15 cellular contexts compared by ENCODE assay signal in the genomic region with DNA sequence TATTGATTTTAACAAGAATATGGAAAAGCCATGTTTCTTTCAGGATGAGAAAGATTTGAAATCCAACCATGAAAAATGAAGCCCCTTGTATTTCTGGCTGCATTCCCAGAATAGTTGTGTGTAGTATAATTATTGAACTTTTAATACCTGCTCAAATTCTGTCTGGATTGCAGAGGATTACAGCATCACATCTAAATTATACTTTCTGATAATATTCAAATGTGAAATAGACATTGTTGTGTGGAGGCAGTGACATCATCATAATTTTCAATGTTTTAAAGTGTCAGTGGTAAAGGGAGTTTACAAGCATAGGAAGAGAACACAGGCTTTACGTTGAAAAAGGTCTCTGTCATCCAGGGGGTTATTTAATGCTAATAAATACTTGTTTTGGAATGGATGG.
DNase-seq lines count a peak whose midpoint lies in the region; ATAC-seq, FAIRE-seq and TF ChIP-seq lines count a peak whose summit lies in the region.
"Had no signal": no experiment of that assay in that cellular context is flagged by ENCODE, and none has a peak within 500 bp of the region (broad histone marks: within the 10 kb centered on the region; RNA-seq: fewer than 3 reads in every experiment).

No MANE protein-coding gene starts in this region.

- H3K36me3 ChIP-seq in HepG2 (replicated peaks in 1 of 2; ENCODE audit: control insufficient read depth in 1 of 2, insufficient read depth in 2 of 2, low read length in 2 of 2) (no peaks in the 10 kb centered on the region), right lobe of liver (no peaks in the 10 kb centered on the region), BE2C (no peaks in the 10 kb centered on the region)
- H3K36me3 ChIP-seq: BLaER1 had no signal

- FAIRE-seq in HepG2 (lab: Jason Lieb, UNC) = no peak

- H3K4me2 ChIP-seq in HepG2 (ENCODE audit: low read depth, low read length) = no peak overlapping the region; the same call in 1 of the 2 replicates
- H3K4me2 ChIP-seq: A549, BLaER1, GM23338 had no signal

- TF ChIP-seq RAD21 in HepG2 (CRISPR knock-in tag; IDR thresholded peaks at IDR 0.05) = no peak

- H3K27me3 ChIP-seq in HepG2 (ENCODE audit: control insufficient read depth in 1 of 2, insufficient read depth in 2 of 2, low read length in 2 of 2) (no peaks in the 10 kb centered on the region), right lobe of liver (no peaks in the 10 kb centered on the region), BE2C (no peaks in the 10 kb centered on the region)
- H3K27me3 ChIP-seq: BLaER1 had no signal

- no peaks in the 10 kb centered on the region for H3K9me3 ChIP-seq in HepG2 (ENCODE audit: low read length)
- no peaks in the 10 kb centered on the region for H3K9me3 ChIP-seq in right lobe of liver
- no peaks in the 10 kb centered on the region for H3K9me3 ChIP-seq in BE2C
- H3K9me3 ChIP-seq: A549, BLaER1 had no signal

- H3K4me1 ChIP-seq in HepG2 (ENCODE audit: insufficient read depth, low read length) = peaks cover 55% of the 10 kb centered on the region
- peaks cover 0 to 25% (median 5%) of the 10 kb centered on the region in 4 donors for H3K4me1 ChIP-seq in right lobe of liver
- H3K4me1 ChIP-seq in BE2C = no peaks in the 10 kb centered on the region
- H3K4me1 ChIP-seq: A549, BLaER1 had no signal

- H3K4me3 ChIP-seq in HepG2 (replicated peaks in 1 of 3; ENCODE audit: insufficient read depth in 1 of 3, low read depth in 2 of 3, low read length in 3 of 3) = no peak overlapping the region
- H3K4me3 ChIP-seq in right lobe of liver = no peak overlapping the region
- no peak overlapping the region for H3K4me3 ChIP-seq in BE2C (ENCODE audit: low read depth, low read length)
- H3K4me3 ChIP-seq: A549, BLaER1, GM23338 had no signal

- CTCF ChIA-PET in HepG2 (lab: Yijun Ruan, JAX; ENCODE audit: low intra/inter-chr PET ratio, low total read pairs) = interaction anchor here (0.7 kb wide), 1 partner anchor 42 kb away, joined by 3 read pairs; no protein-coding TSS in a partner anchor

- DNase-seq in NCI-H1105 treated with DMSO at 0.1 percent for 48 hours (lab: John Stamatoyannopoulos, UW) (peak; percentile 1), NCI-H1105 (lab: John Stamatoyannopoulos, UW) (no peak), HepG2 (ENCODE audit: low spot score) (no peak), right lobe of liver (no peak), NCI-H69 (lab: John Stamatoyannopoulos, UW) (peak; percentile 52), BE2C (no peak)
- DNase-seq: 8988T; CD8-positive, alpha-beta T cell; DND-41; H9 had no signal

- BruUV-seq in HepG2 (replicated peaks; lab: Mats Ljungman, UMichigan) = no TSS peak

- TF ChIP-seq CTCF in HepG2 (CRISPR knock-in tag; IDR thresholded peaks at IDR 0.05) = no peak
- no peak for TF ChIP-seq CTCF in right lobe of liver (IDR thresholded peaks at IDR 0.05)
- no peak for TF ChIP-seq CTCF in BE2C (IDR thresholded peaks at IDR 0.05; ENCODE audit: low read depth, low read length)

- no peak for TF ChIP-seq EP300 in HepG2 (IDR thresholded peaks at IDR 0.05; ENCODE audit: low read depth in 2 of 2, low read length in 2 of 2)
- no peak for TF ChIP-seq EP300 in HepG2 (CRISPR knock-in tag; IDR thresholded peaks at IDR 0.05; ENCODE audit: borderline replicate concordance)

- POLR2A ChIA-PET in HepG2 (lab: Yijun Ruan, JAX) = no interaction called here

- H3K9ac ChIP-seq in HepG2 (ENCODE audit: insufficient read depth, low read depth, low read length) = no peak overlapping the region
- H3K9ac ChIP-seq: BLaER1 had no signal

- 100% methylated on average over 1 of the region's 1 CpG for WGBS in HepG2 (ENCODE audit: low lambda C conversion rate)
- WGBS in right lobe of liver (ENCODE audit: insufficient coverage, low coverage, low lambda C conversion rate, missing lambda C conversion rate) = 100% methylated on average over 1 of the region's 1 CpG

- in situ Hi-C loops in HepG2 (cut with HindIII; ENCODE audit: extremely low pct_ligation_motif_present, low pct_unique_long_range_greater_than_20kb) = no loop called here

- no peak overlapping the region for H2AFZ ChIP-seq in HepG2 (ENCODE audit: low read length)
- H2AFZ ChIP-seq: GM23338 had no signal

- no peaks in the 10 kb centered on the region for H3K79me2 ChIP-seq in HepG2 (ENCODE audit: insufficient read depth, low read length)

- no peak for ATAC-seq in HepG2
- ATAC-seq in right lobe of liver = no peak
- no peak for ATAC-seq in GM21367 (IDR thresholded peaks at IDR 0.05; ENCODE audit: unreplicated experiment)
- ATAC-seq: CD8-positive, alpha-beta T cell had no signal

- intact Hi-C loops in HepG2 (cut with micrococcal nuclease; ENCODE audit: unreplicated experiment) (loop anchor here (2.0 kb wide), 1 partner anchor 72 kb away; no protein-coding TSS in a partner anchor), right lobe of liver (cut with DNase I) (no loop called here)

- no peak for TF ChIP-seq POLR2A in HepG2 (IDR thresholded peaks at IDR 0.05; ENCODE audit: insufficient read depth in 1 of 2, low read depth in 2 of 2, low read length in 2 of 2)
- TF ChIP-seq POLR2A in right lobe of liver (IDR thresholded peaks at IDR 0.05) = no peak

- peak overlapping the region; percentile 87 for H3K27ac ChIP-seq in HepG2 (ENCODE audit: extremely low read length, insufficient read depth, low read length)
- no peak overlapping the region for H3K27ac ChIP-seq in right lobe of liver
- H3K27ac ChIP-seq: A549, BLaER1, C4-2B had no signal

- no peaks in the 10 kb centered on the region for H4K20me1 ChIP-seq in HepG2 (ENCODE audit: insufficient read depth, low read length)

TF ChIP-seq in HepG2, 621 proteins besides CTCF, POLR2A, EP300 and RAD21:
- TF ChIP-seq POLR2G (IDR thresholded peaks at IDR 0.05; ENCODE audit: low read depth, low read length) (no peak), CREB1 (IDR thresholded peaks at IDR 0.05) (0 out of 2 replicates have a peak, but pooled peaks have one; percentile 31), CREB1 (CRISPR knock-in tag; IDR thresholded peaks at IDR 0.05) (no peak)

Comparison
In these comparisons a context has a peak if more than half of its experiments do, and no peak if none do; other contexts are left out.
1. DNase-seq: peak in NCI-H1105 treated with DMSO at 0.1 percent for 48 hours (single experiment) and NCI-H69 (single experiment); none in NCI-H1105 (single experiment), HepG2 (single experiment), right lobe of liver (0 of 3) and BE2C (single experiment).